Comparison of ENCODE assay signal across 13 cellular contexts in genomic region chr12:132618683-132619043, GRCh38. TPM values are rescaled to one million over a fixed set of nuclear protein-coding genes. Genes with fewer than 3 reads are reported as not detected.
DNase-seq lines count a peak whose midpoint lies in the region; ATAC-seq and TF ChIP-seq lines count a peak whose summit lies in the region.
"Had no signal": no experiment of that assay in that cellular context is flagged by ENCODE, and none has a peak within 500 bp of the region (broad histone marks: within the 10 kb centered on the region; RNA-seq: fewer than 3 reads in every experiment).

P2RX2 (plus strand) TSS chr12:132618776; CDS start chr12:132618817, 41 bp downstream.

- DNase-seq in activated T-cell treated with anti-CD3 and anti-CD28 coated beads, Interleukin-2, amount 50 U/mL, for 24 hours = no peak
- no peak for DNase-seq in activated T-cell treated with anti-CD3 and anti-CD28 coated beads, Interleukin-2, amount 50 U/mL, for 48 hours
- DNase-seq in SK-N-MC (ENCODE audit: low read depth, low spot score) (no peak), EL (no peak), foreskin keratinocyte (no peak)
- DNase-seq in stimulated activated naive CD8-positive, alpha-beta T cell treated with anti-CD3 and anti-CD28 coated beads, Interleukin-15, amount 100 ng/mL, for 72 hours = no peak
- DNase-seq: gastrocnemius medialis, NCI-H1105 treated with DMSO at 0.1 percent for 48 hours, right lobe of liver had no signal

- H3K27me3 Mint-ChIP-seq in activated T-cell treated with anti-CD3 and anti-CD28 coated beads, Interleukin-2, amount 50 U/mL, for 24 hours = peaks cover 39% of the 10 kb centered on the region
- H3K27me3 Mint-ChIP-seq in stimulated activated naive CD8-positive, alpha-beta T cell treated with anti-CD3 and anti-CD28 coated beads, Interleukin-15, amount 100 ng/mL, for 72 hours = peaks cover 54% of the 10 kb centered on the region

- H3K4me1 ChIP-seq in iPS-20b (ENCODE audit: insufficient read depth, low read length) = no peaks in the 10 kb centered on the region
- H3K4me1 ChIP-seq in foreskin keratinocyte = no peaks in the 10 kb centered on the region

- H3K9ac ChIP-seq in SK-N-MC (ENCODE audit: insufficient read length) = no peak within 1 kb of the TSS
- H3K9ac ChIP-seq in iPS-20b (ENCODE audit: low read depth, low read length) = no peak within 1 kb of the TSS
- H3K9ac ChIP-seq: BLaER1 had no signal

- H3K36me3 Mint-ChIP-seq in activated T-cell treated with anti-CD3 and anti-CD28 coated beads, Interleukin-2, amount 50 U/mL, for 24 hours (ENCODE audit: low read depth) = peaks cover 4% of the 10 kb centered on the region

- H3K36me3 ChIP-seq in SK-N-MC (ENCODE audit: insufficient read depth, low read length) (peaks cover under 1% of the 10 kb centered on the region; the same call in 1 of the 2 replicates), iPS-20b (ENCODE audit: insufficient read depth, low read depth, low read length) (peaks cover 7% of the 10 kb centered on the region)
- H3K36me3 ChIP-seq: gastrocnemius medialis, right lobe of liver had no signal

- no peak for TF ChIP-seq CTCF in foreskin keratinocyte (conservative IDR thresholded peaks at IDR 0.05)

- no peak for ATAC-seq in stimulated activated naive CD8-positive, alpha-beta T cell treated with anti-CD3 and anti-CD28 coated beads, Interleukin-15, amount 100 ng/mL, for 72 hours
- ATAC-seq in HG03432 (IDR thresholded peaks at IDR 0.05; ENCODE audit: unreplicated experiment) (no peak), foreskin keratinocyte (no peak)
- ATAC-seq: gastrocnemius medialis, right lobe of liver had no signal

- peak within 1 kb of the TSS; percentile 68 for H3K4me3 ChIP-seq in SK-N-MC
- peak within 1 kb of the TSS; percentile 35; the same call in 1 of the 2 replicates for H3K4me3 ChIP-seq in iPS-20b (ENCODE audit: low read length)
- H3K4me3 ChIP-seq: lung, right lobe of liver had no signal

- peaks cover 10% of the 10 kb centered on the region for H3K4me1 Mint-ChIP-seq in activated T-cell treated with anti-CD3 and anti-CD28 coated beads, Interleukin-2, amount 50 U/mL, for 24 hours (ENCODE audit: low read depth)
- H3K4me1 Mint-ChIP-seq in stimulated activated naive CD8-positive, alpha-beta T cell treated with anti-CD3 and anti-CD28 coated beads, Interleukin-15, amount 100 ng/mL, for 72 hours = peaks cover 28% of the 10 kb centered on the region

- H3K9me3 Mint-ChIP-seq in activated T-cell treated with anti-CD3 and anti-CD28 coated beads, Interleukin-2, amount 50 U/mL, for 24 hours = peaks cover 2% of the 10 kb centered on the region
- peaks cover 8 to 9% of the 10 kb centered on the region in 2 donors for H3K9me3 Mint-ChIP-seq in stimulated activated naive CD8-positive, alpha-beta T cell treated with anti-CD3 and anti-CD28 coated beads, Interleukin-15, amount 100 ng/mL, for 72 hours

- H3K27ac Mint-ChIP-seq in activated T-cell treated with anti-CD3 and anti-CD28 coated beads, Interleukin-2, amount 50 U/mL, for 24 hours = peak within 1 kb of the TSS; percentile 56
- H3K27ac Mint-ChIP-seq in stimulated activated naive CD8-positive, alpha-beta T cell treated with anti-CD3 and anti-CD28 coated beads, Interleukin-15, amount 100 ng/mL, for 72 hours = peak within 1 kb of the TSS in 1 of 2 donors; percentile 95

- peaks cover 70% of the 10 kb centered on the region for H3K27me3 ChIP-seq in iPS-20b (ENCODE audit: insufficient read depth, low read length)
- peaks cover 58% of the 10 kb centered on the region for H3K27me3 ChIP-seq in foreskin keratinocyte

- H3K27ac ChIP-seq in SK-N-MC = no peak within 1 kb of the TSS
- no peak within 1 kb of the TSS for H3K27ac ChIP-seq in iPS-20b (ENCODE audit: low read length)
- H3K27ac ChIP-seq in foreskin keratinocyte = no peak within 1 kb of the TSS
- H3K27ac ChIP-seq: BLaER1, gastrocnemius medialis, right lobe of liver had no signal

- H3K9me3 ChIP-seq in SK-N-MC (ENCODE audit: low read depth, low read length) = no peaks in the 10 kb centered on the region; the same call in 1 of the 2 replicates
- peaks cover 19% of the 10 kb centered on the region for H3K9me3 ChIP-seq in iPS-20b (ENCODE audit: insufficient read depth, low read depth, low read length)
- H3K9me3 ChIP-seq: right lobe of liver had no signal

- no peak within 1 kb of the TSS for H3K4me3 Mint-ChIP-seq in activated T-cell treated with anti-CD3 and anti-CD28 coated beads, Interleukin-2, amount 50 U/mL, for 24 hours
- peak within 1 kb of the TSS; percentile 33 to 62 for H3K4me3 Mint-ChIP-seq in stimulated activated naive CD8-positive, alpha-beta T cell treated with anti-CD3 and anti-CD28 coated beads, Interleukin-15, amount 100 ng/mL, for 72 hours

RNA-seq across cellular contexts. Expression of gene P2RX2, which starts in this region (rescaled TPM):
- total RNA-seq in foreskin keratinocyte = not detected in 2 replicates
- not detected in 2 replicates for polyA plus RNA-seq in foreskin keratinocyte
- total RNA-seq: gastrocnemius medialis, right lobe of liver had no signal
